10 cellular contexts compared by ENCODE assay signal in genomic region chr13:110799246-110800236, GRCh38.
DNase-seq lines count a peak whose midpoint lies in the region; ATAC-seq and TF ChIP-seq lines count a peak whose summit lies in the region.
"Had no signal": no experiment of that assay in that cellular context is flagged by ENCODE, and none has a peak within 500 bp of the region (broad histone marks: within the 10 kb centered on the region; RNA-seq: fewer than 3 reads in every experiment).

No MANE protein-coding gene starts in this region.

- peaks cover 11% of the 10 kb centered on the region for H3K4me1 Mint-ChIP-seq in activated T-cell treated with anti-CD3 and anti-CD28 coated beads, Interleukin-2, amount 50 U/mL, for 72 hours (ENCODE audit: low read depth)
- H3K4me1 Mint-ChIP-seq in activated T-cell treated with anti-CD3 and anti-CD28 coated beads, Interleukin-2, amount 50 U/mL, for 24 hours (ENCODE audit: low read depth), result peaks cover 7% of the 10 kb centered on the region
- peaks cover 6 to 15% (median 12%) of the 10 kb centered on the region in 7 donors for H3K4me1 Mint-ChIP-seq in naive thymus-derived CD4-positive, alpha-beta T cell

- no peak for ATAC-seq in activated T-cell treated with anti-CD3 and anti-CD28 coated beads, Interleukin-2, amount 50 U/mL, for 72 hours (replicated peaks in 1 of 2)
- ATAC-seq in naive thymus-derived CD4-positive, alpha-beta T cell, result no peak
- ATAC-seq in HG02623 (IDR thresholded peaks at IDR 0.05; ENCODE audit: unreplicated experiment), result no peak

- H3K27ac ChIP-seq in naive thymus-derived CD4-positive, alpha-beta T cell (ENCODE audit: low read depth, low read length), result no peak overlapping the region
- peak overlapping the region; percentile 67 for H3K27ac ChIP-seq in vagina
- H3K27ac ChIP-seq: RWPE1 had no signal

- no peak overlapping the region for H3K27ac Mint-ChIP-seq in activated T-cell treated with anti-CD3 and anti-CD28 coated beads, Interleukin-2, amount 50 U/mL, for 72 hours
- H3K27ac Mint-ChIP-seq in activated T-cell treated with anti-CD3 and anti-CD28 coated beads, Interleukin-2, amount 50 U/mL, for 24 hours, result no peak overlapping the region
- no peak overlapping the region for H3K27ac Mint-ChIP-seq in naive thymus-derived CD4-positive, alpha-beta T cell
- H3K27ac Mint-ChIP-seq: CD4-positive, CD25-positive, alpha-beta regulatory T cell had no signal

- no peaks in the 10 kb centered on the region for H3K9me3 ChIP-seq in naive thymus-derived CD4-positive, alpha-beta T cell (ENCODE audit: control insufficient read depth in 2 of 3, low read length in 3 of 3)
- no peaks in the 10 kb centered on the region for H3K9me3 ChIP-seq in vagina

- peak overlapping the region; percentile 44 to 46 for H3K4me3 Mint-ChIP-seq in activated T-cell treated with anti-CD3 and anti-CD28 coated beads, Interleukin-2, amount 50 U/mL, for 72 hours
- H3K4me3 Mint-ChIP-seq in activated T-cell treated with anti-CD3 and anti-CD28 coated beads, Interleukin-2, amount 50 U/mL, for 24 hours, result no peak overlapping the region
- peak overlapping the region in 6 of 10 donors; percentile 20 to 67 (median 38) for H3K4me3 Mint-ChIP-seq in naive thymus-derived CD4-positive, alpha-beta T cell

- CTCF ChIA-PET in naive thymus-derived CD4-positive, alpha-beta T cell (lab: Charles Lee), result no interaction called here

- peaks cover 4 to 5% of the 10 kb centered on the region in 2 donors for H3K27me3 ChIP-seq in naive thymus-derived CD4-positive, alpha-beta T cell (ENCODE audit: control insufficient read depth in 2 of 2, insufficient read depth in 2 of 2, low read length in 2 of 2)
- H3K27me3 ChIP-seq in vagina, result no peaks in the 10 kb centered on the region

- TF ChIP-seq POLR2A in vagina (IDR thresholded peaks at IDR 0.05), result no peak

- intact Hi-C loops in naive thymus-derived CD4-positive, alpha-beta T cell (cut with micrococcal nuclease), result no loop called here
- intact Hi-C loops in vagina (cut with DNase I), result no loop called here

- H3K4me1 ChIP-seq in naive thymus-derived CD4-positive, alpha-beta T cell (ENCODE audit: control insufficient read depth in 2 of 2, insufficient read depth in 2 of 2, low read length in 2 of 2), result peaks cover 0 to 5% of the 10 kb centered on the region in 2 donors
- H3K4me1 ChIP-seq in vagina, result peaks cover 9% of the 10 kb centered on the region

- no peak overlapping the region for H3K4me3 ChIP-seq in naive thymus-derived CD4-positive, alpha-beta T cell (ENCODE audit: low read length)
- peak overlapping the region; percentile 27 to 30 for H3K4me3 ChIP-seq in vagina

- no peak for DNase-seq in activated T-cell treated with anti-CD3 and anti-CD28 coated beads, Interleukin-2, amount 50 U/mL, for 72 hours
- DNase-seq in activated T-cell treated with anti-CD3 and anti-CD28 coated beads, Interleukin-2, amount 50 U/mL, for 24 hours, result no peak
- DNase-seq in epidermal melanocyte (ENCODE audit: insufficient read length, low spot score) (peak; percentile 73), vagina (ENCODE audit: extremely low spot score in 2 of 2) (no peak), NCI-H1694 treated with DMSO at 0.1 percent for 48 hours (lab: John Stamatoyannopoulos, UW) (no peak), germinal center (ENCODE audit: low spot score) (no peak)
- DNase-seq in naive thymus-derived CD4-positive, alpha-beta T cell, result no peak
- DNase-seq: CD4-positive, CD25-positive, alpha-beta regulatory T cell had no signal

- no peaks in the 10 kb centered on the region for H3K9me3 Mint-ChIP-seq in activated T-cell treated with anti-CD3 and anti-CD28 coated beads, Interleukin-2, amount 50 U/mL, for 72 hours
- peaks cover 4% of the 10 kb centered on the region for H3K9me3 Mint-ChIP-seq in activated T-cell treated with anti-CD3 and anti-CD28 coated beads, Interleukin-2, amount 50 U/mL, for 24 hours
- H3K9me3 Mint-ChIP-seq in naive thymus-derived CD4-positive, alpha-beta T cell, result peaks cover 0 to 9% (median 4%) of the 10 kb centered on the region in 11 donors

- no peaks in the 10 kb centered on the region for H3K36me3 ChIP-seq in naive thymus-derived CD4-positive, alpha-beta T cell (ENCODE audit: control insufficient read depth in 2 of 3, insufficient read depth in 3 of 3, low read length in 3 of 3)
- no peaks in the 10 kb centered on the region for H3K36me3 ChIP-seq in vagina

- no peaks in the 10 kb centered on the region for H3K36me3 Mint-ChIP-seq in activated T-cell treated with anti-CD3 and anti-CD28 coated beads, Interleukin-2, amount 50 U/mL, for 72 hours (ENCODE audit: insufficient read depth in 2 of 2)
- H3K36me3 Mint-ChIP-seq in activated T-cell treated with anti-CD3 and anti-CD28 coated beads, Interleukin-2, amount 50 U/mL, for 24 hours (ENCODE audit: low read depth), result no peaks in the 10 kb centered on the region
- peaks cover 0 to 5% (median 0%) of the 10 kb centered on the region in 5 donors for H3K36me3 Mint-ChIP-seq in naive thymus-derived CD4-positive, alpha-beta T cell
- H3K36me3 Mint-ChIP-seq: CD4-positive, CD25-positive, alpha-beta regulatory T cell had no signal

- peaks cover 64% of the 10 kb centered on the region for H3K27me3 Mint-ChIP-seq in activated T-cell treated with anti-CD3 and anti-CD28 coated beads, Interleukin-2, amount 50 U/mL, for 72 hours (ENCODE audit: low read depth)
- H3K27me3 Mint-ChIP-seq in activated T-cell treated with anti-CD3 and anti-CD28 coated beads, Interleukin-2, amount 50 U/mL, for 24 hours, result peaks cover 69% of the 10 kb centered on the region
- peaks cover 43 to 66% (median 59%) of the 10 kb centered on the region in 5 donors for H3K27me3 Mint-ChIP-seq in naive thymus-derived CD4-positive, alpha-beta T cell

- TF ChIP-seq CTCF in vagina (IDR thresholded peaks at IDR 0.05), result no peak

- POLR2A ChIA-PET in naive thymus-derived CD4-positive, alpha-beta T cell (lab: Charles Lee), result no interaction called here
